In the genomic region with DNA sequence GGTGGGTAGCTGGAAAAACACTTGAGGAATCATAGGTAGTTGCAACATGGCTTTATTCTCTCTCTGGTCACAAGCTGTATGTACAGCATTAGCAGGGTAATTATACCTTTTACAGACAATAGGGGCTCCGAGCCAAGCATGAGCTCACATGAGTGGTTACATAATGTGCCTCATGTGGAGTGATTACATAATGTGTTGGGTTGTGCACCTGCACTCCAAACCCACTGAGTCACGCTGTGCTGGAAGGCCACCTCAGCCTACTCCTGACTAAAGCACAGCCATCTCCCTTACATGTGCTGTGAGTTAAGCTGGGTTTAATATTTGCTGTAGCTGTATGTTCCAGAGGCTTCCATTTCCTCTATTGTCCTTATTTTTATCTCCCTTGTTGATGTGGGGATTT, we compare ENCODE assay signal across 16 cellular contexts.
DNase-seq lines count a peak whose midpoint lies in the region; ATAC-seq lines count a peak whose summit lies in the region.
"Had no signal": no experiment of that assay in that cellular context is flagged by ENCODE, and none has a peak within 500 bp of the region (broad histone marks: within the 10 kb centered on the region; RNA-seq: fewer than 3 reads in every experiment).

No MANE protein-coding gene starts in this region.

- no peaks in the 10 kb centered on the region for H3K27me3 Mint-ChIP-seq in T-helper 17 cell
- H3K27me3 Mint-ChIP-seq: activated naive CD8-positive, alpha-beta T cell treated with anti-CD3 and anti-CD28 coated beads, Interleukin-2, amount 10 ng/mL, durations not matched to agents 7 days and 5 days; IgD-negative memory B cell had no signal

- peak; percentile 65 for ATAC-seq in sciatic nerve
- no peak for ATAC-seq in GM18858 (IDR thresholded peaks at IDR 0.05; ENCODE audit: unreplicated experiment)
- no peak for ATAC-seq in T-helper 17 cell

- no peaks in the 10 kb centered on the region for H3K4me1 Mint-ChIP-seq in T-helper 17 cell
- H3K4me1 Mint-ChIP-seq: activated naive CD8-positive, alpha-beta T cell treated with anti-CD3 and anti-CD28 coated beads, Interleukin-2, amount 10 ng/mL, durations not matched to agents 7 days and 5 days; IgD-negative memory B cell had no signal

- no peak overlapping the region for H3K4me3 Mint-ChIP-seq in T-helper 17 cell
- H3K4me3 Mint-ChIP-seq: activated naive CD8-positive, alpha-beta T cell treated with anti-CD3 and anti-CD28 coated beads, Interleukin-2, amount 10 ng/mL, durations not matched to agents 7 days and 5 days; IgD-negative memory B cell had no signal

- no peaks in the 10 kb centered on the region for H3K36me3 Mint-ChIP-seq in T-helper 17 cell (ENCODE audit: low read depth)
- H3K36me3 Mint-ChIP-seq: activated naive CD8-positive, alpha-beta T cell treated with anti-CD3 and anti-CD28 coated beads, Interleukin-2, amount 10 ng/mL, durations not matched to agents 7 days and 5 days; IgD-negative memory B cell had no signal

- H3K9me3 ChIP-seq in T-helper 17 cell (ENCODE audit: control insufficient read depth, low read length, poor library complexity, severe bottlenecking), result no peaks in the 10 kb centered on the region
- H3K9me3 ChIP-seq: colonic mucosa, thoracic aorta had no signal

- DNase-seq in NCI-H1417 (lab: John Stamatoyannopoulos, UW) (peak in 2 of 3 experiments; percentile 32 to 66), NCI-H1417 treated with DMSO at 0.1 percent for 48 hours (lab: John Stamatoyannopoulos, UW) (no peak), NCI-H748 (lab: John Stamatoyannopoulos, UW; ENCODE audit: unreplicated experiment) (peak; percentile 86), dermis blood vessel endothelial cell (peak; percentile 78), sciatic nerve (ENCODE audit: low spot score) (no peak), T-helper 17 cell (no peak), CD1c-positive myeloid dendritic cell (ENCODE audit: extremely low spot score) (no peak)
- DNase-seq: activated naive CD8-positive, alpha-beta T cell treated with anti-CD3 and anti-CD28 coated beads, Interleukin-2, amount 10 ng/mL, durations not matched to agents 7 days and 5 days; activated T-cell treated with anti-CD3 and anti-CD28 coated beads for 4 hours; colonic mucosa; DMS153; mesenchymal stem cell; NCI-H187 had no signal

- intact Hi-C loops in sciatic nerve (cut with DNase I), result no loop called here

- H3K27ac Mint-ChIP-seq in T-helper 17 cell, result no peak overlapping the region
- H3K27ac Mint-ChIP-seq: activated naive CD8-positive, alpha-beta T cell treated with anti-CD3 and anti-CD28 coated beads, Interleukin-2, amount 10 ng/mL, durations not matched to agents 7 days and 5 days had no signal

Comparison
In these comparisons a context has a peak if more than half of its experiments do, and no peak if none do; other contexts are left out.
1. DNase-seq: peak in NCI-H1417 (2 of 3), NCI-H748 (single experiment) and dermis blood vessel endothelial cell (single experiment); none in NCI-H1417 treated with DMSO at 0.1 percent for 48 hours (single experiment), sciatic nerve (single experiment), T-helper 17 cell (0 of 3) and CD1c-positive myeloid dendritic cell (single experiment).